In genomic region chr17:48542956-48543853, GRCh38 we compare ENCODE assay signal across 9 cellular contexts. TPM values are rescaled to one million over a fixed set of nuclear protein-coding genes. Genes with fewer than 3 reads are reported as not detected.
A peak's percentile ranks its signal among the peaks of the same experiment; 100 is the strongest.
DNase-seq lines count a peak whose midpoint lies in the region; TF ChIP-seq lines count a peak whose summit lies in the region.
"Had no signal": no experiment of that assay in that cellular context is flagged by ENCODE, and none has a peak within 500 bp of the region (broad histone marks: within the 10 kb centered on the region; RNA-seq: fewer than 3 reads in every experiment).

No MANE protein-coding gene starts in this region.

- H3K27ac ChIP-seq in suprapubic skin, result peak overlapping the region; percentile 93

- H3K4me3 Mint-ChIP-seq in activated CD4-positive, alpha-beta memory T cell treated with anti-CD3 and anti-CD28 coated beads for 36 hours, result peak overlapping the region; percentile 84

- H3K4me1 Mint-ChIP-seq in activated CD4-positive, alpha-beta memory T cell treated with anti-CD3 and anti-CD28 coated beads for 36 hours (ENCODE audit: low read depth), result peaks cover 37% of the 10 kb centered on the region

- H3K36me3 Mint-ChIP-seq in activated CD4-positive, alpha-beta memory T cell treated with anti-CD3 and anti-CD28 coated beads for 36 hours, result peaks cover 11% of the 10 kb centered on the region

- no peaks in the 10 kb centered on the region for H3K9me3 Mint-ChIP-seq in activated CD4-positive, alpha-beta memory T cell treated with anti-CD3 and anti-CD28 coated beads for 36 hours

- H3K9ac ChIP-seq in endocrine pancreas (ENCODE audit: control insufficient read depth, insufficient read depth, low read length), result no peak overlapping the region

- peak overlapping the region; percentile 51 for H3K4me3 ChIP-seq in Jurkat, Clone E6-1 (ENCODE audit: low read length)
- H3K4me3 ChIP-seq in endocrine pancreas (ENCODE audit: control insufficient read depth, insufficient read depth, low read length), result peak overlapping the region; percentile 10
- H3K4me3 ChIP-seq in mononuclear cell (ENCODE audit: low read length), result peak overlapping the region; percentile 49
- peak overlapping the region; percentile 79 for H3K4me3 ChIP-seq in suprapubic skin

- H3K4me1 ChIP-seq in endocrine pancreas (ENCODE audit: control insufficient read depth, insufficient read depth, low read length) (no peaks in the 10 kb centered on the region), mononuclear cell (ENCODE audit: insufficient read depth, low read length) (peaks cover 54% of the 10 kb centered on the region), suprapubic skin (peaks cover 65% of the 10 kb centered on the region)

- no peaks in the 10 kb centered on the region for H3K36me3 ChIP-seq in endocrine pancreas (ENCODE audit: control insufficient read depth, insufficient read depth, low read length)
- no peaks in the 10 kb centered on the region for H3K36me3 ChIP-seq in suprapubic skin

- CTCF ChIA-PET in activated CD4-positive, alpha-beta memory T cell treated with anti-CD3 and anti-CD28 coated beads for 36 hours (lab: Charles Lee), result interaction anchor here (1.1 to 1.2 kb wide), 2 partner anchors 35 to 280 kb away, joined by 3 read pairs; partner anchors contain the start of gene HOXB4

- POLR2A ChIA-PET in activated CD4-positive, alpha-beta memory T cell treated with anti-CD3 and anti-CD28 coated beads for 36 hours (lab: Charles Lee), result interaction anchor here (0.6 to 1.2 kb wide), 3 partner anchors 11 to 34 kb away, joined by 3 read pairs; no protein-coding TSS in a partner anchor

- TF ChIP-seq POLR2A in suprapubic skin (IDR thresholded peaks at IDR 0.05), result no peak

- peaks cover 18% of the 10 kb centered on the region for H3K27me3 ChIP-seq in endocrine pancreas (ENCODE audit: control insufficient read depth, insufficient read depth, low read length)
- H3K27me3 ChIP-seq in mononuclear cell (ENCODE audit: insufficient read depth, low read length), result peaks cover 70% of the 10 kb centered on the region
- H3K27me3 ChIP-seq in suprapubic skin, result peaks cover 4% of the 10 kb centered on the region

- TF ChIP-seq CTCF in suprapubic skin (IDR thresholded peaks at IDR 0.05), result peak in 1 of 2 donors; percentile 21

- intact Hi-C loops in activated CD4-positive, alpha-beta memory T cell treated with anti-CD3 and anti-CD28 coated beads for 36 hours (cut with micrococcal nuclease), result loop anchor here (5.0 kb wide), 1 partner anchor 34 kb away; the partner anchor contains the start of gene HOXB4

- H3K27me3 Mint-ChIP-seq in activated CD4-positive, alpha-beta memory T cell treated with anti-CD3 and anti-CD28 coated beads for 36 hours, result peaks cover 18% of the 10 kb centered on the region

- H3K9me3 ChIP-seq in endocrine pancreas (ENCODE audit: control insufficient read depth, low read length), result no peaks in the 10 kb centered on the region
- H3K9me3 ChIP-seq in mononuclear cell (ENCODE audit: low read depth, low read length), result no peaks in the 10 kb centered on the region
- no peaks in the 10 kb centered on the region for H3K9me3 ChIP-seq in suprapubic skin

- WGBS in suprapubic skin, result 1% methylated on average over 45 of the region's 81 CpGs

- DNase-seq in NCI-H510A (lab: John Stamatoyannopoulos, UW) (peak; percentile 52), NCI-H510A treated with DMSO at 0.1 percent for 48 hours (lab: John Stamatoyannopoulos, UW) (no peak), suprapubic skin (ENCODE audit: low spot score in 2 of 2) (no peak), NCI-H187 (lab: John Stamatoyannopoulos, UW) (no peak)
- DNase-seq in Jurkat, Clone E6-1 (ENCODE audit: low read depth, low spot score), result no peak
- peak; percentile 74 for DNase-seq in activated CD4-positive, alpha-beta memory T cell treated with anti-CD3 and anti-CD28 coated beads for 36 hours
- DNase-seq: DND-41 had no signal

- no peak for TF ChIP-seq EP300 in suprapubic skin (IDR thresholded peaks at IDR 0.05)

- H3K27ac Mint-ChIP-seq in activated CD4-positive, alpha-beta memory T cell treated with anti-CD3 and anti-CD28 coated beads for 36 hours, result peak overlapping the region; percentile 96

RNA-seq across cellular contexts. Expression of gene HOXB2, which starts 1.7 kb away (rescaled TPM):
- polyA plus RNA-seq in Jurkat, Clone E6-1 (2012; ENCODE audit: insufficient read depth, insufficient read length), result not detected
- total RNA-seq in activated CD4-positive, alpha-beta memory T cell treated with anti-CD3 and anti-CD28 coated beads for 36 hours, result 10 to 100 TPM; 13.3 to 16.8 TPM
- total RNA-seq in mononuclear cell (7.6 TPM), suprapubic skin (10 to 100 TPM in 2 of 4 donors, 1 to 10 TPM in 2; 8.4 to 13.6 (median 9.9) TPM)

RNA-seq across cellular contexts. Expression of gene HOXB1, which starts 12.4 kb away (rescaled TPM):
- not detected for polyA plus RNA-seq in Jurkat, Clone E6-1 (2012; ENCODE audit: insufficient read depth, insufficient read length)
- total RNA-seq in activated CD4-positive, alpha-beta memory T cell treated with anti-CD3 and anti-CD28 coated beads for 36 hours, result not detected
- total RNA-seq in mononuclear cell (not detected), suprapubic skin (not detected)

RNA-seq across cellular contexts. Expression of gene HOXB4, which starts 34.9 kb away (rescaled TPM):
- polyA plus RNA-seq in Jurkat, Clone E6-1 (2012; ENCODE audit: insufficient read depth, insufficient read length), result 8.6 TPM
- total RNA-seq in activated CD4-positive, alpha-beta memory T cell treated with anti-CD3 and anti-CD28 coated beads for 36 hours, result 1 to 10 TPM; 2.3 TPM
- total RNA-seq in mononuclear cell (0.31 TPM), suprapubic skin (1 to 10 TPM in 3 of 4 donors, under 1 TPM in 1; 0.42 to 3.5 (median 1.0) TPM)

RNA-seq across cellular contexts. Expression of gene HOXB3, which starts 46.8 kb away (rescaled TPM):
- 13.5 TPM for polyA plus RNA-seq in Jurkat, Clone E6-1 (2012; ENCODE audit: insufficient read depth, insufficient read length)
- 1 to 10 TPM; 2.6 TPM for total RNA-seq in activated CD4-positive, alpha-beta memory T cell treated with anti-CD3 and anti-CD28 coated beads for 36 hours
- 0.94 TPM for total RNA-seq in mononuclear cell
- total RNA-seq in suprapubic skin, result 10 to 100 TPM in 1 of 4 donors, 1 to 10 TPM in 3; 2.3 to 20.8 (median 3.9) TPM

RNA-seq across cellular contexts. Expression of gene HOXB5, which starts 50.4 kb away (rescaled TPM):
- polyA plus RNA-seq in Jurkat, Clone E6-1 (2012; ENCODE audit: insufficient read depth, insufficient read length), result not detected
- total RNA-seq in activated CD4-positive, alpha-beta memory T cell treated with anti-CD3 and anti-CD28 coated beads for 36 hours, result not detected
- not detected for total RNA-seq in mononuclear cell
- total RNA-seq in suprapubic skin, result under 1 TPM in 2 of 4 donors, not detected in 2; 0.72 to 0.80 TPM

Comparison
In these comparisons a context has a peak if more than half of its experiments do, and no peak if none do; other contexts are left out.
1. DNase-seq: peak in NCI-H510A (single experiment) and activated CD4-positive, alpha-beta memory T cell treated with anti-CD3 and anti-CD28 coated beads for 36 hours (single experiment); none in NCI-H510A treated with DMSO at 0.1 percent for 48 hours (single experiment), Jurkat, Clone E6-1 (single experiment), suprapubic skin (0 of 2) and NCI-H187 (0 of 2).
2. H3K4me3 ChIP-seq: peak in every context shown above with its lines; median percentile 79 in suprapubic skin; 51 in Jurkat, Clone E6-1; 49 in mononuclear cell; 10 in endocrine pancreas.